ENCODE assay signal across 8 cellular contexts in the genomic region with DNA sequence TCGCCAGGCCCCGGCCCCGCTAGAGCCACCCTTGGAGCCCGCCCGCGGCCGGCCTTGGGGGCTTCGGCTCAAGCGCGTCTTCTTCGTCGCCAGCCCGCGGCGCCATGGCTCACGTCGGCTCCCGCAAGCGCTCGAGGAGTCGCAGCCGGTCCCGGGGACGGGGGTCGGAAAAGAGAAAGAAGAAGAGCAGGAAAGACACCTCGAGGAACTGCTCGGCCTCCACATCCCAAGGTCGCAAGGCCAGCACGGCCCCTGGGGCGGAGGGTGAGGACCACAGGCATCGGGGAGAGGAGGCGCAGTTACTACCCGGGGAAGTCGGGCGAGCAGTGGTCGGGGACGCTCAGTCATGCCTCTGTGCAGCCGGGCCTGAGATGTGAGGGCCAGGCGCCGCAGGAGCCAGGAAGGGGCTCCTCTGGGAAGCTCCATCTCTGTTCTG. TPM values are rescaled to one million over a fixed set of nuclear protein-coding genes. Genes with fewer than 3 reads are reported as not detected.
DNase-seq lines count a peak whose midpoint lies in the region; ATAC-seq and TF ChIP-seq lines count a peak whose summit lies in the region.

No MANE protein-coding gene starts in this region.

- WGBS in gastroesophageal sphincter (ENCODE audit: low coverage in 1 of 2), 2 donors, result 3% methylated on average over 7 of the region's 40 CpGs; no CpG with 5 or more reads in 1 of the 2 donors
- WGBS in sigmoid colon, 2 donors, result 0 to 1% methylated on average over 40 of the region's 40 CpGs

- TF ChIP-seq EP300 in gastroesophageal sphincter (IDR thresholded peaks at IDR 0.05) (no peak), sigmoid colon (IDR thresholded peaks at IDR 0.05) (no peak)

- DNase-seq in DMS 273 (lab: John Stamatoyannopoulos, UW; ENCODE audit: unreplicated experiment) (peak; percentile 69), DMS 273 treated with DMSO at 0.1 percent for 48 hours (lab: John Stamatoyannopoulos, UW) (no peak), sigmoid colon (no peak), SIG-M5 treated with dmso at 0.1 percent for 504 hours (lab: John Stamatoyannopoulos, UW; ENCODE audit: unreplicated experiment) (no peak)
- no peak for DNase-seq in stimulated activated CD4-positive, alpha-beta T cell treated with anti-CD3 and anti-CD28 coated beads, Interleukin-2, amount 100 ng/mL, for 24 hours

- H3K36me3 ChIP-seq in gastroesophageal sphincter (peaks cover 0 to 55% of the 10 kb centered on the region in 2 donors), sigmoid colon (peaks cover 0 to 34% (median 4%) of the 10 kb centered on the region in 4 donors)

- no peak for TF ChIP-seq CTCF in VCaP (conservative IDR thresholded peaks at IDR 0.05)
- TF ChIP-seq CTCF in gastroesophageal sphincter (IDR thresholded peaks at IDR 0.05), result no peak
- no peak for TF ChIP-seq CTCF in sigmoid colon (IDR thresholded peaks at IDR 0.05)

- TF ChIP-seq POLR2A in gastroesophageal sphincter (IDR thresholded peaks at IDR 0.05), result no peak
- TF ChIP-seq POLR2A in sigmoid colon (IDR thresholded peaks at IDR 0.05), result no peak

- H3K27ac ChIP-seq in VCaP (peak overlapping the region; percentile 88), gastroesophageal sphincter (peak overlapping the region; percentile 83 to 92 (median 89)), sigmoid colon (peak overlapping the region; percentile 87 to 97 (median 94))

- intact Hi-C loops in sigmoid colon (cut with DNase I), result loop anchor here (5.0 kb wide), 1 partner anchor 171 kb away; the partner anchor contains the start of gene PITPNM2

- H3K4me1 ChIP-seq in gastroesophageal sphincter (peaks cover 2 to 91% (median 63%) of the 10 kb centered on the region in 3 donors), sigmoid colon (peaks cover 0 to 82% (median 78%) of the 10 kb centered on the region in 4 donors)

- H3K4me3 ChIP-seq in gastroesophageal sphincter (peak overlapping the region; percentile 77 to 95), sigmoid colon (peak overlapping the region; percentile 72 to 100 (median 96))

- H3K9me3 ChIP-seq in gastroesophageal sphincter (no peaks in the 10 kb centered on the region), sigmoid colon (no peaks in the 10 kb centered on the region)

- ATAC-seq in HG02885 (IDR thresholded peaks at IDR 0.05; ENCODE audit: poor library complexity, unreplicated experiment) (peak; percentile 31), gastroesophageal sphincter (no peak)

- H3K27me3 ChIP-seq in gastroesophageal sphincter, result no peaks in the 10 kb centered on the region
- H3K27me3 ChIP-seq in sigmoid colon, result no peaks in the 10 kb centered on the region

RNA-seq across cellular contexts. Expression of gene ARL6IP4, which starts 0.6 kb away (rescaled TPM):
- total RNA-seq in gastroesophageal sphincter, result 100 to 1,000 TPM; 251 to 343 (median 302) TPM
- 100 to 1,000 TPM; 211 to 358 (median 327) TPM for total RNA-seq in sigmoid colon
- 100 to 1,000 TPM; 233 to 312 (median 243) TPM for polyA plus RNA-seq in sigmoid colon

RNA-seq across cellular contexts. Expression of gene OGFOD2, which starts 6.0 kb away (rescaled TPM):
- 10 to 100 TPM in 1 of 4 donors, 1 to 10 TPM in 3; 7.3 to 10.7 (median 8.3) TPM for total RNA-seq in gastroesophageal sphincter
- 10 to 100 TPM in 2 of 4 donors, 1 to 10 TPM in 2; 8.1 to 13.6 (median 9.4) TPM for total RNA-seq in sigmoid colon
- 10 to 100 TPM; 10.2 to 26.5 (median 17.8) TPM for polyA plus RNA-seq in sigmoid colon

RNA-seq across cellular contexts. Expression of gene ABCB9, which starts 14.8 kb away (rescaled TPM):
- total RNA-seq in gastroesophageal sphincter (1 to 10 TPM; 2.3 to 8.4 (median 3.5) TPM), sigmoid colon (1 to 10 TPM; 1.6 to 3.8 (median 2.8) TPM)
- polyA plus RNA-seq in sigmoid colon, result 1 to 10 TPM; 1.2 to 5.3 (median 3.5) TPM
